20 cellular contexts compared by ENCODE assay signal in the genomic region with DNA sequence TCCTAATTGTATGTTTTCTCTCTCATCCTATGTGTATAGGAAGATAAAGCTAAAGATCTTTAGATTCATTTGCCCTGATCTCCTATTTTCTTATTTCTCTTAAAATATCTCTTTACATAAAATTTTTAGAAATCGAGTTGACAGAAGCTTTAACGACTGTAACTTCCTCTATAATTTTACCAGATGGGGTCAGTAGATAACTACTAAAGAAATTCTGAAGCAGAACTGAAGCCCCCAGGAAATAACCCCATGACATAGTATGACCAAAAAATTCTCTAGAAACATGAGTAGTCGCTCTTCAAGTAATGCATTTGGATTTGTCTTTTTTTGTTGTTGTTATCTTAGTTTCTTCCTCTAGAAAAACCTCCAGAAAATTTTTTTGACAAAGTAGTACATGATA.
DNase-seq lines count a peak whose midpoint lies in the region; ATAC-seq, FAIRE-seq and TF ChIP-seq lines count a peak whose summit lies in the region.
"Had no signal": no experiment of that assay in that cellular context is flagged by ENCODE, and none has a peak within 500 bp of the region (broad histone marks: within the 10 kb centered on the region; RNA-seq: fewer than 3 reads in every experiment).

No MANE protein-coding gene starts in this region.

- H3K27ac Mint-ChIP-seq in neural progenitor cell (no peak overlapping the region), T-cell (no peak overlapping the region)
- H3K27ac Mint-ChIP-seq: stimulated activated effector memory CD8-positive, alpha-beta T cell treated with anti-CD3 and anti-CD28 coated beads, Interleukin-12 subunit alpha, Interleukin-12 subunit beta, amount 100 ng/mL, for 72 hours had no signal

- no peak for TF ChIP-seq EP300 in SK-N-SH (IDR thresholded peaks at IDR 0.05; ENCODE audit: borderline replicate concordance in 1 of 2, low read depth in 1 of 2, low read length in 1 of 2)
- TF ChIP-seq EP300 in K562 (IDR thresholded peaks at IDR 0.05; ENCODE audit: low read length): no peak

- DNase-seq in SK-N-SH (no peak), K562 (ENCODE audit: extremely low read depth in 1 of 4, low spot score in 3 of 4) (peak in 3 of 4 experiments; percentile 12 to 20 (median 16)), neural progenitor cell (ENCODE audit: low spot score) (no peak), mammary epithelial cell (no peak), NCI-H524 treated with DMSO at 0.1 percent for 48 hours (lab: John Stamatoyannopoulos, UW) (no peak), T-cell (no peak)
- DNase-seq: activated CD4-positive, CD25-positive, alpha-beta regulatory T cell treated with anti-CD3 and anti-CD28 coated beads, Interleukin-2, amount 50 U/mL, for 72 hours; activated CD8-positive, alpha-beta memory T cell treated with anti-CD3 and anti-CD28 coated beads, Interleukin-2, amount 50 U/mL, for 4 hours; activated naive CD4-positive, alpha-beta T cell treated with Interleukin-2 at 50 U/mL for 16 hours; brain microvascular endothelial cell; effector CD4-positive, alpha-beta T cell; NCI-H1436; NCI-H446; nucleus accumbens; trophoblast cell had no signal

- H3K9me3 ChIP-seq in SK-N-SH (no peaks in the 10 kb centered on the region), Loucy (ENCODE audit: insufficient read depth, low read depth, low read length) (no peaks in the 10 kb centered on the region), K562 (replicated peaks; ENCODE audit: control insufficient read depth, insufficient read depth, low read depth, low read length) (no peaks in the 10 kb centered on the region; the same call in 1 of the 2 replicates), neural progenitor cell (ENCODE audit: low read depth) (no peaks in the 10 kb centered on the region), mammary epithelial cell (replicated peaks; ENCODE audit: insufficient read depth, low read length) (no peaks in the 10 kb centered on the region)
- H3K9me3 ChIP-seq: HAP-1 had no signal

- no peaks in the 10 kb centered on the region for H3K9me1 ChIP-seq in K562 (ENCODE audit: control insufficient read depth, insufficient read depth, low read length)

- H3K4me2 ChIP-seq in SK-N-SH: no peak overlapping the region
- peak overlapping the region; percentile 13 for H3K4me2 ChIP-seq in Loucy (ENCODE audit: low read depth, low read length, poor library complexity, severe bottlenecking)
- no peak overlapping the region for H3K4me2 ChIP-seq in K562 (ENCODE audit: insufficient read depth, low read length)
- H3K4me2 ChIP-seq in neural progenitor cell: no peak overlapping the region
- H3K4me2 ChIP-seq in mammary epithelial cell (ENCODE audit: insufficient read depth, low read depth, low read length): no peak overlapping the region

- H3F3A ChIP-seq in SK-N-SH (replicated peaks; ENCODE audit: insufficient read depth) (no peaks in the 10 kb centered on the region), Loucy (ENCODE audit: low read depth) (no peaks in the 10 kb centered on the region), neural progenitor cell (ENCODE audit: low read depth) (peaks cover 4% of the 10 kb centered on the region)

- H3K4me3 ChIP-seq in SK-N-SH (ENCODE audit: low read depth in 2 of 2, low read length in 1 of 2) (no peak overlapping the region), Loucy (ENCODE audit: low read length, poor library complexity, severe bottlenecking) (peak overlapping the region; percentile 14), K562 (no peak overlapping the region), neural progenitor cell (no peak overlapping the region), mammary epithelial cell (replicated peaks in 1 of 3; ENCODE audit: insufficient read depth in 1 of 3, low read depth in 2 of 3, low read length in 3 of 3) (no peak overlapping the region)
- H3K4me3 ChIP-seq: HAP-1, skin epidermis had no signal

- H2AFZ ChIP-seq in SK-N-SH (ENCODE audit: low read depth) (no peak overlapping the region), Loucy (ENCODE audit: low read length) (no peak overlapping the region), K562 (ENCODE audit: low read depth, low read length) (no peak overlapping the region), neural progenitor cell (replicated peaks) (no peak overlapping the region), mammary epithelial cell (ENCODE audit: low read depth, low read length) (no peak overlapping the region)

- peak; percentile 36 for TF ChIP-seq CTCF in SK-N-SH (IDR thresholded peaks at IDR 0.05)
- TF ChIP-seq CTCF in Loucy (conservative IDR thresholded peaks at IDR 0.05; ENCODE audit: low read length): peak; percentile 68
- peak in 1 of 3 experiments; percentile 40; a peak in 2 of 6 replicates for TF ChIP-seq CTCF in K562 (IDR thresholded peaks at IDR 0.05 in 2 of 3, conservative IDR thresholded peaks at IDR 0.05 in 1 of 3; ENCODE audit: insufficient read depth in 2 of 3, low read depth in 1 of 3, low read length in 3 of 3)
- peak; percentile 18 for TF ChIP-seq CTCF in neural progenitor cell (IDR thresholded peaks at IDR 0.05)
- no peak for TF ChIP-seq CTCF in mammary epithelial cell (conservative IDR thresholded peaks at IDR 0.05 in 1 of 2, IDR thresholded peaks at IDR 0.05 in 1 of 2; ENCODE audit: extremely low read depth in 1 of 2, insufficient read depth in 1 of 2, low read depth in 1 of 2, low read length in 2 of 2)

- TF ChIP-seq POLR2A in K562 (conservative IDR thresholded peaks at IDR 0.05): no peak

- H3K4me1 Mint-ChIP-seq in neural progenitor cell: peaks cover 36% of the 10 kb centered on the region
- peaks cover 10 to 14% (median 13%) of the 10 kb centered on the region in 3 donors for H3K4me1 Mint-ChIP-seq in T-cell
- H3K4me1 Mint-ChIP-seq: stimulated activated effector memory CD8-positive, alpha-beta T cell treated with anti-CD3 and anti-CD28 coated beads, Interleukin-12 subunit alpha, Interleukin-12 subunit beta, amount 100 ng/mL, for 72 hours had no signal

- H3K4me1 ChIP-seq in SK-N-SH (ENCODE audit: control insufficient read depth in 1 of 2, insufficient read depth in 2 of 2, low read depth in 1 of 2, low read length in 1 of 2): peaks cover 7 to 19% of the 10 kb centered on the region in 2 experiments; a peak in 3 of 4 replicates
- peaks cover 18% of the 10 kb centered on the region for H3K4me1 ChIP-seq in Loucy (ENCODE audit: insufficient read depth, low read length, poor library complexity, severe bottlenecking)
- H3K4me1 ChIP-seq in K562 (replicated peaks in 1 of 2; ENCODE audit: control insufficient read depth in 2 of 2, insufficient read depth in 2 of 2, low read length in 2 of 2): peaks cover 0 to 9% of the 10 kb centered on the region in 2 experiments; a peak in 2 of 5 replicates
- H3K4me1 ChIP-seq in neural progenitor cell: peaks cover 12% of the 10 kb centered on the region
- H3K4me1 ChIP-seq in mammary epithelial cell (ENCODE audit: insufficient read depth, low read length): no peaks in the 10 kb centered on the region
- H3K4me1 ChIP-seq: HAP-1 had no signal

- dilution Hi-C loops in mammary epithelial cell (cut with HindIII; ENCODE audit: low sequenced_read_pairs): no loop called here

- H4K20me1 ChIP-seq in SK-N-SH (ENCODE audit: insufficient read depth) (no peaks in the 10 kb centered on the region), Loucy (ENCODE audit: insufficient read depth, low read length, poor library complexity, severe bottlenecking) (no peaks in the 10 kb centered on the region), K562 (replicated peaks; ENCODE audit: control insufficient read depth, insufficient read depth, low read length) (no peaks in the 10 kb centered on the region), neural progenitor cell (ENCODE audit: low read depth) (no peaks in the 10 kb centered on the region), mammary epithelial cell (ENCODE audit: insufficient read depth, low read length) (no peaks in the 10 kb centered on the region)

- POLR2A ChIA-PET in SK-N-SH (lab: Yijun Ruan, JAX): no interaction called here
- POLR2A ChIA-PET in K562 (lab: Yijun Ruan, JAX): no interaction called here
- POLR2A ChIA-PET in T-cell (lab: Charles Lee): no interaction called here

- H3K36me3 ChIP-seq in SK-N-SH (replicated peaks in 1 of 2; ENCODE audit: control insufficient read depth in 1 of 2, insufficient read depth in 2 of 2, low read length in 1 of 2): peaks cover 0 to 8% of the 10 kb centered on the region in 2 experiments
- no peaks in the 10 kb centered on the region for H3K36me3 ChIP-seq in Loucy (ENCODE audit: insufficient read depth, low read length)
- H3K36me3 ChIP-seq in K562 (ENCODE audit: control insufficient read depth, insufficient read depth, low read length): no peaks in the 10 kb centered on the region
- no peaks in the 10 kb centered on the region for H3K36me3 ChIP-seq in neural progenitor cell
- peaks cover 7% of the 10 kb centered on the region for H3K36me3 ChIP-seq in mammary epithelial cell (ENCODE audit: insufficient read depth, low read length)
- H3K36me3 ChIP-seq: brain microvascular endothelial cell, HAP-1 had no signal

- H3K27me3 ChIP-seq in SK-N-SH (ENCODE audit: insufficient read depth) (no peaks in the 10 kb centered on the region), Loucy (ENCODE audit: insufficient read depth, low read length, poor library complexity, severe bottlenecking) (no peaks in the 10 kb centered on the region), K562 (ENCODE audit: control insufficient read depth in 2 of 2, insufficient read depth in 2 of 2, low read length in 2 of 2) (no peaks in the 10 kb centered on the region), neural progenitor cell (no peaks in the 10 kb centered on the region), mammary epithelial cell (ENCODE audit: insufficient read depth, low read length) (no peaks in the 10 kb centered on the region)
- H3K27me3 ChIP-seq: brain microvascular endothelial cell had no signal

- H3K79me2 ChIP-seq in SK-N-SH (ENCODE audit: insufficient read depth) (no peaks in the 10 kb centered on the region), Loucy (ENCODE audit: insufficient read depth, low read length) (no peaks in the 10 kb centered on the region), K562 (ENCODE audit: control insufficient read depth, insufficient read depth, low read length) (no peaks in the 10 kb centered on the region), neural progenitor cell (ENCODE audit: low read depth) (no peaks in the 10 kb centered on the region), mammary epithelial cell (ENCODE audit: insufficient read depth, low read length) (no peaks in the 10 kb centered on the region)

- no peak for ATAC-seq in SK-N-SH treated with all-trans-retinoic acid at 6 μM for 48 hours
- no peak for ATAC-seq in K562
- no peak for ATAC-seq in T-cell (replicated peaks in 1 of 4)
- ATAC-seq: stimulated activated effector memory CD8-positive, alpha-beta T cell treated with anti-CD3 and anti-CD28 coated beads, Interleukin-12 subunit alpha, Interleukin-12 subunit beta, amount 100 ng/mL, for 72 hours had no signal

- TF ChIP-seq RAD21 in SK-N-SH (IDR thresholded peaks at IDR 0.05; ENCODE audit: low read length): no peak
- TF ChIP-seq RAD21 in K562 (CRISPR knock-in tag; conservative IDR thresholded peaks at IDR 0.05 in 1 of 2, IDR thresholded peaks at IDR 0.05 in 1 of 2): peak; percentile 56 to 65

- H3K9me3 Mint-ChIP-seq in neural progenitor cell (peaks cover 2% of the 10 kb centered on the region), T-cell (no peaks in the 10 kb centered on the region)
- H3K9me3 Mint-ChIP-seq: stimulated activated effector memory CD8-positive, alpha-beta T cell treated with anti-CD3 and anti-CD28 coated beads, Interleukin-12 subunit alpha, Interleukin-12 subunit beta, amount 100 ng/mL, for 72 hours had no signal

- H3K36me3 Mint-ChIP-seq in neural progenitor cell (peaks cover 7% of the 10 kb centered on the region), T-cell (peaks cover 38% of the 10 kb centered on the region)
- H3K36me3 Mint-ChIP-seq: stimulated activated effector memory CD8-positive, alpha-beta T cell treated with anti-CD3 and anti-CD28 coated beads, Interleukin-12 subunit alpha, Interleukin-12 subunit beta, amount 100 ng/mL, for 72 hours had no signal

- H3K27me3 Mint-ChIP-seq in neural progenitor cell (ENCODE audit: insufficient read depth, low read depth) (no peaks in the 10 kb centered on the region), T-cell (no peaks in the 10 kb centered on the region)

- WGBS in SK-N-SH (ENCODE audit: low lambda C conversion rate): 68% methylated on average over 3 of the region's 3 CpGs
- 8% methylated on average over 3 of the region's 3 CpGs for WGBS in K562 (ENCODE audit: insufficient coverage, low coverage, missing lambda C conversion rate)
- WGBS in mammary epithelial cell (ENCODE audit: low coverage, missing lambda C conversion rate): 72% methylated on average over 3 of the region's 3 CpGs

- no peak overlapping the region for H3K9ac ChIP-seq in SK-N-SH
- H3K9ac ChIP-seq in Loucy (ENCODE audit: low read depth, low read length, poor library complexity, severe bottlenecking): no peak overlapping the region
- no peak overlapping the region for H3K9ac ChIP-seq in K562 (ENCODE audit: insufficient read depth in 1 of 2, low read depth in 2 of 2, low read length in 2 of 2)
- H3K9ac ChIP-seq in neural progenitor cell: no peak overlapping the region
- H3K9ac ChIP-seq in mammary epithelial cell (ENCODE audit: insufficient read depth, low read length): no peak overlapping the region

- intact Hi-C loops in K562 (cut with micrococcal nuclease) (loop anchor here (2.0 kb wide), 1 partner anchor 304 kb away; no protein-coding TSS in a partner anchor), mammary epithelial cell (cut with micrococcal nuclease) (no loop called here)

- CTCF ChIA-PET in SK-N-SH (lab: Yijun Ruan, JAX) (interaction anchor here (0.7 to 1.0 kb wide), 3 partner anchors 13 to 310 kb away, joined by 3 read pairs; no protein-coding TSS in a partner anchor), K562 (lab: Yijun Ruan, JAX; ENCODE audit: low intra/inter-chr PET ratio) (interaction anchor here (1.3 kb wide), 1 partner anchor 305 kb away, joined by 4 read pairs; no protein-coding TSS in a partner anchor), mammary epithelial cell (lab: Charles Lee; ENCODE audit: low non-redundant PET) (no interaction called here), T-cell (lab: Charles Lee) (interaction anchor here in 1 of 2 donors (0.6 kb wide), 1 partner anchor 267 kb away, joined by 3 read pairs; no protein-coding TSS in a partner anchor)

- FAIRE-seq in K562 (lab: Jason Lieb, UNC): no peak

- BruUV-seq in K562 (replicated peaks; lab: Mats Ljungman, UMichigan): no TSS peak
- BruUV-seq in mammary epithelial cell (replicated peaks; lab: Mats Ljungman, UMichigan): no TSS peak

- no peak overlapping the region for H3K4me3 Mint-ChIP-seq in neural progenitor cell
- no peak overlapping the region for H3K4me3 Mint-ChIP-seq in T-cell
- H3K4me3 Mint-ChIP-seq: stimulated activated effector memory CD8-positive, alpha-beta T cell treated with anti-CD3 and anti-CD28 coated beads, Interleukin-12 subunit alpha, Interleukin-12 subunit beta, amount 100 ng/mL, for 72 hours had no signal

- no peaks in the 10 kb centered on the region for H3K9me2 ChIP-seq in SK-N-SH
- H3K9me2 ChIP-seq in Loucy (replicated peaks; ENCODE audit: low read depth, low read length): no peaks in the 10 kb centered on the region

- H3K27ac ChIP-seq in SK-N-SH (ENCODE audit: low read depth in 2 of 2, low read length in 1 of 2) (no peak overlapping the region), K562 (ENCODE audit: extremely low read depth, low read depth, low read length) (no peak overlapping the region), neural progenitor cell (no peak overlapping the region), mammary epithelial cell (ENCODE audit: insufficient read depth, low read depth, low read length) (no peak overlapping the region)
- H3K27ac ChIP-seq: brain microvascular endothelial cell, skin epidermis had no signal

- in situ Hi-C loops in K562 (cut with MboI): loop anchor here (25.0 kb wide), 1 partner anchor 308 kb away; a partner anchor contains a TSS
- in situ Hi-C loops in mammary epithelial cell (cut with MboI; ENCODE audit: low sequenced_read_pairs in 2 of 2): no loop called here

Comparison
In these comparisons a context has a peak if more than half of its experiments do, and no peak if none do; other contexts are left out.
1. DNase-seq: peak in K562 (3 of 4); none in SK-N-SH (single experiment), neural progenitor cell (single experiment), mammary epithelial cell (single experiment), NCI-H524 treated with DMSO at 0.1 percent for 48 hours (single experiment) and T-cell (0 of 34).
2. CTCF ChIP-seq: peak in SK-N-SH (single experiment), Loucy (single experiment) and neural progenitor cell (single experiment); none in mammary epithelial cell (0 of 2).